18 cellular contexts compared by ENCODE assay signal in the genomic region with DNA sequence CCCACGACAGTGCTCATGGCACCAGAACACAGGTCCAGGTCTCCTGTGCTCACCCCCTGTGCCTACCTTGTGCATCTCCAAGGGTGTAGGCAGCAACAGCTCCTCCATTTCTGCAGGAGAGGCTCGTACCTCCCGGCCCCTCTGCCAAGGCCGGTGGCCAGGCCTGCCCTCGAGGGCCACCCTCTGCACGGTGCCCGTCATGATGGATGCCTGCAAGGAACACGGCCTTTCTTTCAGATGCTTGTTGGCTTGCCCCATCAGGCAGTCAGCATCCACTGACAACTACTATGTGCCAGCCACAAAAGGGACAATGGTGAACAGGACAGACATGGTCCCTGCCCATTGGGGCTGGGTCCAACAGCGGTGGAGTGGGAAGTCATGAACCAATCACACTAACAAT. TPM values are rescaled to one million over a fixed set of nuclear protein-coding genes. Genes with fewer than 3 reads are reported as not detected.
"Had no signal": no experiment of that assay in that cellular context is flagged by ENCODE, and none has a peak within 500 bp of the region (broad histone marks: within the 10 kb centered on the region; RNA-seq: fewer than 3 reads in every experiment).

No MANE protein-coding gene starts in this region.

- H3K27me3 ChIP-seq: right atrium auricular region, vagina had no signal

- H3K4me1 Mint-ChIP-seq: nephron had no signal

- H3K9me3 ChIP-seq: mucosa of descending colon, right atrium auricular region, vagina had no signal

- H3K4me3 Mint-ChIP-seq: endodermal cell, nephron, type B pancreatic cell had no signal

- H3K9me3 Mint-ChIP-seq: endodermal cell, type B pancreatic cell had no signal

- H3K4me1 ChIP-seq: heart right ventricle, right atrium auricular region, vagina had no signal

- H3K36me3 ChIP-seq: right atrium auricular region, vagina had no signal

- DNase-seq: effector CD4-positive, alpha-beta T cell; endodermal cell; erythroblast; foreskin melanocyte; heart right ventricle; hypothalamus; small intestine; stimulated activated CD4-positive, alpha-beta T cell treated with anti-CD3 and anti-CD28 coated beads, Interleukin-2, amount 100 ng/mL, for 48 hours; stimulated activated naive CD4-positive, alpha-beta T cell treated with Interleukin-2 at 50 U/mL for 16 hours had no signal

- H3K36me3 Mint-ChIP-seq: type B pancreatic cell had no signal

- H3K27ac ChIP-seq: coronary artery, heart right ventricle, right atrium auricular region, vagina had no signal

- ATAC-seq: heart right ventricle, left lobe of liver, mucosa of descending colon had no signal

- H3K4me3 ChIP-seq: coronary artery, heart right ventricle, mucosa of descending colon, right atrium auricular region, vagina had no signal

- H3K27ac Mint-ChIP-seq: endodermal cell, nephron, type B pancreatic cell had no signal

RNA-seq across cellular contexts. Expression of a gene that starts 43.8 kb away (rescaled TPM):
- total RNA-seq: dermis microvascular lymphatic vessel endothelial cell, endothelial cell of umbilical vein had no signal
- polyA plus RNA-seq: endothelial cell of umbilical vein had no signal
